ENCODE assay signal across 8 cellular contexts in the genomic region with DNA sequence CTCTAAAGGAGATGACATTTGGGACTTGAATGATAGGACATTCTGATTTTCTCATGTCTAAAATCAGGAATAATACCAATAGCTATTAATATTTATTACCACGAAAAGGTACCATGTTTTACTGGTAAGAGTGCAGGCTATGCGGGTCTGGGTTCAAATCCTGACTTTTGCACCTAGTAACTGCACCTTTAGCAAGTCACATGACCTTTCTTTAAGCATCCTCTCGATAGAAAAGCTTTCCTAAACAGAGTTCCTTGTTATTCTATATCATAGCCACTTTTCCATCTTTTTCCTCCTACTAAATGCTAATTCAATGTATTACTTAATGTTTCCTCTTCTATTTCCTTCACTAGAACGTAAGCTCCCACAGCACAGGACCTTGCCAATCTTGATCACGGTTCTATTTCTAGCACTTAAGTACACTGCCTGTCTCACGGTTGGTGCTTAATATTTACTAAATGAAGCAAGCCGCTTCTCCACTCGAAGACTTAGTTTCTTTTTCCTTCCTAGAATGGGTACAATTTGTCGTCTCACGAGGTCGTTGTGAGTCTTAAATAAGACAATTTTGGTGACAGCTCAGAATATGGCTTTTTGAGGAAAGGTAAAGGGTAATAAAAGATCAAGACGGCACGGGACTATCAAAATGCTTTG. TPM values are rescaled to one million over a fixed set of nuclear protein-coding genes. Genes with fewer than 3 reads are reported as not detected.
DNase-seq lines count a peak whose midpoint lies in the region; ATAC-seq and TF ChIP-seq lines count a peak whose summit lies in the region.

No MANE protein-coding gene starts in this region.

- H3K27ac ChIP-seq in ACC112 (ENCODE audit: low read depth, low read length) (peak overlapping the region; percentile 86), HEK293 (ENCODE audit: extremely low read depth, low read depth, low read length) (peak overlapping the region; percentile 56; the same call in 1 of the 2 replicates), ascending aorta (peak overlapping the region; percentile 85 to 91), thymus (ENCODE audit: low read depth) (peak overlapping the region; percentile 94)

- peaks cover 70% of the 10 kb centered on the region for H3K79me2 ChIP-seq in ACC112 (ENCODE audit: control insufficient read depth, insufficient read depth, low read length, unreplicated experiment)

- peaks cover 15% of the 10 kb centered on the region for H3K36me3 ChIP-seq in ACC112 (ENCODE audit: insufficient read depth, low read length)
- peaks cover under 1 to 30% of the 10 kb centered on the region in 2 experiments for H3K36me3 ChIP-seq in HEK293 (ENCODE audit: control insufficient read depth in 2 of 2, insufficient read depth in 1 of 2, low read length in 2 of 2)
- peaks cover 9 to 21% of the 10 kb centered on the region in 2 donors for H3K36me3 ChIP-seq in ascending aorta
- peaks cover 27% of the 10 kb centered on the region for H3K36me3 ChIP-seq in thymus (ENCODE audit: control insufficient read depth, insufficient read depth)

- H3K4me3 ChIP-seq in ACC112 (ENCODE audit: low read depth, low read length) (peak overlapping the region; percentile 90), HEK293 (ENCODE audit: low read depth, low read length) (peak overlapping the region; percentile 89), ascending aorta (peak overlapping the region; percentile 73 to 82), thymus (ENCODE audit: low read length) (peak overlapping the region; percentile 95)

- ATAC-seq in GM19397 (IDR thresholded peaks at IDR 0.05; ENCODE audit: unreplicated experiment): no peak

- POLR2A ChIA-PET in HEK293 (lab: Yijun Ruan, JAX): interaction anchor here (0.7 to 1.9 kb wide), 8 partner anchors 9 to 677 kb away, joined by 3 to 8 read pairs (median 4); partner anchors contain the start of gene RABGAP1

- peaks cover 36% of the 10 kb centered on the region for H3K4me1 ChIP-seq in ACC112 (ENCODE audit: control insufficient read depth, insufficient read depth, low read length, unreplicated experiment)
- peaks cover 4% of the 10 kb centered on the region for H3K4me1 ChIP-seq in HEK293 (ENCODE audit: control insufficient read depth, insufficient read depth, low read length)
- H3K4me1 ChIP-seq in ascending aorta: peaks cover 5 to 24% of the 10 kb centered on the region in 2 donors
- H3K4me1 ChIP-seq in thymus (ENCODE audit: control insufficient read depth, insufficient read depth, low read length): peaks cover 14% of the 10 kb centered on the region

- TF ChIP-seq CTCF in HEK293 (tag by site-specific recombination; IDR thresholded peaks at IDR 0.05): no peak
- TF ChIP-seq CTCF in ascending aorta (IDR thresholded peaks at IDR 0.05): no peak

- WGBS in thymus: 20% methylated on average over 13 of the region's 13 CpGs

- H3K9me3 ChIP-seq in HEK293 (ENCODE audit: control insufficient read depth, insufficient read depth, low read depth, low read length) (no peaks in the 10 kb centered on the region), ascending aorta (no peaks in the 10 kb centered on the region), thymus (ENCODE audit: control insufficient read depth) (no peaks in the 10 kb centered on the region)

- CTCF ChIA-PET in HEK293 (lab: Yijun Ruan, JAX): interaction anchor here (0.6 to 5.3 kb wide), 10 partner anchors 9 to 639 kb away, joined by 3 to 19 read pairs (median 4); no protein-coding TSS in a partner anchor

- H3K27me3 ChIP-seq in ACC112 (ENCODE audit: insufficient read depth, low read length) (no peaks in the 10 kb centered on the region), ascending aorta (no peaks in the 10 kb centered on the region), thymus (ENCODE audit: control insufficient read depth, insufficient read depth) (no peaks in the 10 kb centered on the region)

- DNase-seq in ascending aorta (ENCODE audit: low spot score in 2 of 2): no peak
- peak; percentile 18 for DNase-seq in kidney tubule cell (ENCODE audit: low spot score)
- no peak for DNase-seq in SIG-M5 treated with dmso at 0.1 percent for 504 hours (lab: John Stamatoyannopoulos, UW; ENCODE audit: unreplicated experiment)
- no peak for DNase-seq in NCI-H446 treated with DMSO at 0.1 percent for 48 hours (lab: John Stamatoyannopoulos, UW)

- H2AFZ ChIP-seq in ACC112 (ENCODE audit: low read length, unreplicated experiment): peak overlapping the region; percentile 91

- intact Hi-C loops in ascending aorta (cut with DNase I): loop anchor here (1.0 to 10.0 kb wide), 5 partner anchors 105 to 1661 kb away; partner anchors contain the start of genes FBXW2, MORN5, NDUFA8 and PDCL

TF ChIP-seq in HEK293, 187 proteins besides CTCF, POLR2A, EP300 and RAD21 (continues in another document):
- TF ChIP-seq ZNF645 (tag by site-specific recombination; IDR thresholded peaks at IDR 0.05): no peak
- no peak for TF ChIP-seq ZNF791 (tag by site-specific recombination; IDR thresholded peaks at IDR 0.05)
- TF ChIP-seq ZNF19 (tag by site-specific recombination; IDR thresholded peaks at IDR 0.05; ENCODE audit: low read depth): no peak
- no peak for TF ChIP-seq ZNF133 (tag by site-specific recombination; IDR thresholded peaks at IDR 0.05)
- TF ChIP-seq ZNF560 (tag by site-specific recombination; IDR thresholded peaks at IDR 0.05; ENCODE audit: borderline replicate concordance): no peak
- TF ChIP-seq, protein P1, sequence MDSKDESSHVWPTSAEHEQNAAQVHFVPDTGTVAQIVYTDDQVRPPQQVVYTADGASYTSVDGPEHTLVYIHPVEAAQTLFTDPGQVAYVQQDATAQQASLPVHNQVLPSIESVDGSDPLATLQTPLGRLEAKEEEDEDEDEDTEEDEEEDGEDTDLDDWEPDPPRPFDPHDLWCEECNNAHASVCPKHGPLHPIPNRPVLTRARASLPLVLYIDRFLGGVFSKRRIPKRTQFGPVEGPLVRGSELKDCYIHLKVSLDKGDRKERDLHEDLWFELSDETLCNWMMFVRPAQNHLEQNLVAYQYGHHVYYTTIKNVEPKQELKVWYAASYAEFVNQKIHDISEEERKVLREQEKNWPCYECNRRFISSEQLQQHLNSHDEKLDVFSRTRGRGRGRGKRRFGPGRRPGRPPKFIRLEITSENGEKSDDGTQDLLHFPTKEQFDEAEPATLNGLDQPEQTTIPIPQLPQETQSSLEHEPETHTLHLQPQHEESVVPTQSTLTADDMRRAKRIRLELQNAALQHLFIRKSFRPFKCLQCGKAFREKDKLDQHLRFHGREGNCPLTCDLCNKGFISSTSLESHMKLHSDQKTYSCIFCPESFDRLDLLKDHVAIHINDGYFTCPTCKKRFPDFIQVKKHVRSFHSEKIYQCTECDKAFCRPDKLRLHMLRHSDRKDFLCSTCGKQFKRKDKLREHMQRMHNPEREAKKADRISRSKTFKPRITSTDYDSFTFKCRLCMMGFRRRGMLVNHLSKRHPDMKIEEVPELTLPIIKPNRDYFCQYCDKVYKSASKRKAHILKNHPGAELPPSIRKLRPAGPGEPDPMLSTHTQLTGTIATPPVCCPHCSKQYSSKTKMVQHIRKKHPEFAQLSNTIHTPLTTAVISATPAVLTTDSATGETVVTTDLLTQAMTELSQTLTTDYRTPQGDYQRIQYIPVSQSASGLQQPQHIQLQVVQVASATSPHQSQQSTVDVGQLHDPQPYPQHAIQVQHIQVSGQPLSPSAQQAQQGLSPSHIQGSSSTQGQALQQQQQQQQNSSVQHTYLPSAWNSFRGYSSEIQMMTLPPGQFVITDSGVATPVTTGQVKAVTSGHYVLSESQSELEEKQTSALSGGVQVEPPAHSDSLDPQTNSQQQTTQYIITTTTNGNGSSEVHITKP (tag by site-specific recombination; IDR thresholded peaks at IDR 0.05): no peak
- no peak for TF ChIP-seq ZNF660 (tag by site-specific recombination; IDR thresholded peaks at IDR 0.05)
- TF ChIP-seq ZNF664 (tag by site-specific recombination; IDR thresholded peaks at IDR 0.05): no peak
- no peak for TF ChIP-seq ZNF521 (tag by site-specific recombination; IDR thresholded peaks at IDR 0.05)
- no peak for TF ChIP-seq PRDM4 (tag by site-specific recombination; IDR thresholded peaks at IDR 0.05)
- TF ChIP-seq ZBTB20 (tag by site-specific recombination; IDR thresholded peaks at IDR 0.05): no peak
- no peak for TF ChIP-seq ZFP69B (tag by site-specific recombination; IDR thresholded peaks at IDR 0.05)
- no peak for TF ChIP-seq ZNF274 (IDR thresholded peaks at IDR 0.05; ENCODE audit: low read length)
- no peak for TF ChIP-seq ZNF274 (tag by site-specific recombination; IDR thresholded peaks at IDR 0.05; ENCODE audit: borderline replicate concordance)
- TF ChIP-seq ZNF610 (tag by site-specific recombination; IDR thresholded peaks at IDR 0.05; ENCODE audit: borderline replicate concordance): no peak
- TF ChIP-seq GLI2 (tag by site-specific recombination; IDR thresholded peaks at IDR 0.05; ENCODE audit: borderline replicate concordance, low read depth): no peak

RNA-seq across cellular contexts. Expression of gene RBM18, which starts 0.8 kb away (rescaled TPM):
- 63.8 TPM for total RNA-seq in ascending aorta
- polyA plus RNA-seq in thymus: 10.6 TPM

RNA-seq across cellular contexts. Expression of gene MRRF, which starts 0.9 kb away (rescaled TPM):
- total RNA-seq in ascending aorta: 16.1 TPM
- polyA plus RNA-seq in thymus: 27.0 TPM

RNA-seq across cellular contexts. Expression of gene LHX6, which starts 35.1 kb away (rescaled TPM):
- total RNA-seq in ascending aorta: 141 TPM
- polyA plus RNA-seq in thymus: 1.1 TPM
